Comparison of ENCODE assay signal across 27 cellular contexts in genomic region chr1:169523904-169524303, GRCh38.
"Had no signal": no experiment of that assay in that cellular context is flagged by ENCODE, and none has a peak within 500 bp of the region (broad histone marks: within the 10 kb centered on the region; RNA-seq: fewer than 3 reads in every experiment).

No MANE protein-coding gene starts in this region.

- ATAC-seq: activated T-cell treated with anti-CD3 and anti-CD28 coated beads, Interleukin-2, amount 50 U/mL, for 72 hours; esophagus mucosa had no signal

- DNase-seq: activated CD4-positive, alpha-beta memory T cell treated with anti-CD3 and anti-CD28 coated beads, Interleukin-2, amount 10 ng/mL, durations not matched to agents 7 days and 5 days; activated CD4-positive, alpha-beta T cell treated with anti-CD3 and anti-CD28 coated beads for 1 hour; activated CD4-positive, alpha-beta T cell treated with anti-CD3 and anti-CD28 coated beads for 4 hours; activated CD4-positive, alpha-beta T cell treated with anti-CD3 and anti-CD28 coated beads, Interleukin-2, amount 10 ng/mL, durations not matched to agents 7 days and 5 days; activated CD4-positive, alpha-beta T cell treated with anti-CD3 and anti-CD28 coated beads, Interleukin-2, amount 50 U/mL, for 4 hours; activated CD8-positive, alpha-beta memory T cell treated with anti-CD3 and anti-CD28 coated beads, Interleukin-2, amount 50 U/mL, for 48 hours; activated effector memory CD4-positive, alpha-beta T cell treated with Interleukin-2 at 50 U/mL for 16 hours; activated gamma-delta T cell treated with Interleukin-2 at 50 U/mL for 16 hours; activated naive CD4-positive, alpha-beta T cell treated with anti-CD3 and anti-CD28 coated beads, Interleukin-2, amount 50 U/mL, for 16 hours; activated naive CD4-positive, alpha-beta T cell treated with Interleukin-2 at 50 U/mL for 16 hours; activated T-cell treated with anti-CD3 and anti-CD28 coated beads for 4 hours; activated T-cell treated with anti-CD3 and anti-CD28 coated beads, Interleukin-2, amount 50 U/mL, for 24 hours; activated T-cell treated with anti-CD3 and anti-CD28 coated beads, Interleukin-2, amount 50 U/mL, for 72 hours; amniotic stem cell; anterior cingulate cortex; brain microvascular endothelial cell; dorsolateral prefrontal cortex; effector memory CD4-positive, alpha-beta T cell; endodermal cell; foreskin fibroblast; head of caudate nucleus; T-helper 2 cell had no signal

- H3K27me3 Mint-ChIP-seq: activated CD4-positive, alpha-beta memory T cell treated with anti-CD3 and anti-CD28 coated beads, Interleukin-2, amount 10 ng/mL, durations not matched to agents 7 days and 5 days; activated CD4-positive, alpha-beta T cell treated with anti-CD3 and anti-CD28 coated beads, Interleukin-2, amount 10 ng/mL, durations not matched to agents 7 days and 5 days; activated naive CD8-positive, alpha-beta T cell; activated T-cell treated with anti-CD3 and anti-CD28 coated beads, Interleukin-2, amount 50 U/mL, for 24 hours; dendritic cell treated with granulocyte-macrophage colony-stimulating factor and Interleukin-4, amounts not matched to agents 40 ng/mL and 50 ng/mL, for 4 days had no signal

- H3K4me3 Mint-ChIP-seq: activated CD4-positive, alpha-beta memory T cell treated with anti-CD3 and anti-CD28 coated beads, Interleukin-2, amount 10 ng/mL, durations not matched to agents 7 days and 5 days; activated CD4-positive, alpha-beta T cell treated with anti-CD3 and anti-CD28 coated beads, Interleukin-2, amount 10 ng/mL, durations not matched to agents 7 days and 5 days; activated naive CD8-positive, alpha-beta T cell; activated T-cell treated with anti-CD3 and anti-CD28 coated beads, Interleukin-2, amount 50 U/mL, for 24 hours; activated T-cell treated with anti-CD3 and anti-CD28 coated beads, Interleukin-2, amount 50 U/mL, for 72 hours; central memory CD8-positive, alpha-beta T cell; dendritic cell treated with granulocyte-macrophage colony-stimulating factor and Interleukin-4, amounts not matched to agents 40 ng/mL and 50 ng/mL, for 4 days; endodermal cell had no signal

- H3K4me1 Mint-ChIP-seq: central memory CD8-positive, alpha-beta T cell had no signal

- H3K27ac Mint-ChIP-seq: activated CD4-positive, alpha-beta memory T cell treated with anti-CD3 and anti-CD28 coated beads, Interleukin-2, amount 10 ng/mL, durations not matched to agents 7 days and 5 days; activated CD4-positive, alpha-beta T cell treated with anti-CD3 and anti-CD28 coated beads, Interleukin-2, amount 10 ng/mL, durations not matched to agents 7 days and 5 days; activated naive CD8-positive, alpha-beta T cell; activated T-cell treated with anti-CD3 and anti-CD28 coated beads, Interleukin-2, amount 50 U/mL, for 24 hours; activated T-cell treated with anti-CD3 and anti-CD28 coated beads, Interleukin-2, amount 50 U/mL, for 72 hours; dendritic cell treated with granulocyte-macrophage colony-stimulating factor and Interleukin-4, amounts not matched to agents 40 ng/mL and 50 ng/mL, for 4 days; endodermal cell had no signal

- H3K27me3 ChIP-seq: brain microvascular endothelial cell, dorsolateral prefrontal cortex had no signal

- H3K27ac ChIP-seq: brain microvascular endothelial cell, coronary artery, dorsolateral prefrontal cortex had no signal

- H3K4me3 ChIP-seq: coronary artery, dorsolateral prefrontal cortex had no signal

- H3K36me3 ChIP-seq: brain microvascular endothelial cell had no signal

- H3K9me3 Mint-ChIP-seq: activated CD4-positive, alpha-beta memory T cell treated with anti-CD3 and anti-CD28 coated beads, Interleukin-2, amount 10 ng/mL, durations not matched to agents 7 days and 5 days; activated CD4-positive, alpha-beta T cell treated with anti-CD3 and anti-CD28 coated beads, Interleukin-2, amount 10 ng/mL, durations not matched to agents 7 days and 5 days; activated T-cell treated with anti-CD3 and anti-CD28 coated beads, Interleukin-2, amount 50 U/mL, for 24 hours; activated T-cell treated with anti-CD3 and anti-CD28 coated beads, Interleukin-2, amount 50 U/mL, for 72 hours; central memory CD8-positive, alpha-beta T cell; dendritic cell treated with granulocyte-macrophage colony-stimulating factor and Interleukin-4, amounts not matched to agents 40 ng/mL and 50 ng/mL, for 4 days; endodermal cell had no signal
